In the genomic region with DNA sequence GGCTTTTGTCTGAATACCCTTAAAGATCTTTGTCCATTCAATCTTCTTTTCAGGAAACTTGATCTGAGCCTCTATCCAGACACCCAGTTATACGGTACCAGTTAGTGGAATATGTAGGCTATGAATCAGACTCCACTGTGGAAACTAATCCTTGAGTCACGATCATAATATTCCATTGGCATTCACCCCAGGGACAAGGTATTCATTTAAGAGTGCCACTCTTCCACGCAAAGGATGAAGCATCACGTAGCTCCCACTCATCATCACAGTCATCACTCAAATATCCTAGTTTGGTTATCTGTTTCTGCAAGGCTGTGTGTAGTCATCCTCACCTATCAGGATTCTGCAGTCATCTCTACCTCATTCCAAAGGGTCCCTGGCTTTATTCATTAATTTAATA, we compare ENCODE assay signal across 13 cellular contexts.
DNase-seq lines count a peak whose midpoint lies in the region; ATAC-seq and TF ChIP-seq lines count a peak whose summit lies in the region.
"Had no signal": no experiment of that assay in that cellular context is flagged by ENCODE, and none has a peak within 500 bp of the region (broad histone marks: within the 10 kb centered on the region; RNA-seq: fewer than 3 reads in every experiment).

No MANE protein-coding gene starts in this region.

- no peak for TF ChIP-seq EP300 in ovary (IDR thresholded peaks at IDR 0.05)

- H3K27me3 ChIP-seq in SJSA1 (replicated peaks) (no peaks in the 10 kb centered on the region), ovary (no peaks in the 10 kb centered on the region)
- H3K27me3 ChIP-seq: heart left ventricle had no signal

- TF ChIP-seq CTCF in ovary (IDR thresholded peaks at IDR 0.05), result no peak

- peak overlapping the region; percentile 84 for H3K27ac ChIP-seq in SJSA1
- no peak overlapping the region for H3K27ac ChIP-seq in ovary
- H3K27ac ChIP-seq: heart left ventricle had no signal

- 57 to 87% (median 71%) methylated on average over 4 of the region's 4 CpGs for WGBS in ovary, 3 donors

- TF ChIP-seq POLR2A in ovary (IDR thresholded peaks at IDR 0.05), result no peak

- intact Hi-C loops in ovary (cut with DNase I), result no loop called here

- DNase-seq in GM04503 (ENCODE audit: low read depth) (peak; percentile 98), SJSA1 (ENCODE audit: low read depth in 1 of 2, low spot score in 2 of 2) (peak; percentile 75 to 90), fibroblast of peridontal ligament (ENCODE audit: extremely low read depth) (peak; percentile 97), renal cortical epithelial cell (ENCODE audit: low read depth) (peak; percentile 97), ovary (no peak), NCI-H526 (lab: John Stamatoyannopoulos, UW) (no peak), activated T-cell treated with anti-CD3 and anti-CD28 coated beads for 4 hours (no peak)
- DNase-seq: activated CD4-positive, alpha-beta memory T cell treated with anti-CD3 and anti-CD28 coated beads for 36 hours; aorta; heart left ventricle; NCI-H1694 treated with DMSO at 0.1 percent for 48 hours; SIG-M5 had no signal

- ATAC-seq in GM18511 (IDR thresholded peaks at IDR 0.05; ENCODE audit: unreplicated experiment), result no peak
- ATAC-seq: heart left ventricle had no signal

- H3K36me3 ChIP-seq in SJSA1, result peaks cover 23% of the 10 kb centered on the region
- H3K36me3 ChIP-seq in ovary, result no peaks in the 10 kb centered on the region
- H3K36me3 ChIP-seq: heart left ventricle had no signal

- peak overlapping the region; percentile 5 for H3K4me3 ChIP-seq in SJSA1
- no peak overlapping the region for H3K4me3 ChIP-seq in ovary
- H3K4me3 ChIP-seq: heart left ventricle had no signal

- H3K4me1 ChIP-seq in SJSA1 (replicated peaks), result peaks cover 54% of the 10 kb centered on the region
- no peaks in the 10 kb centered on the region for H3K4me1 ChIP-seq in ovary (ENCODE audit: insufficient read depth)

- no peaks in the 10 kb centered on the region for H3K9me3 ChIP-seq in SJSA1 (replicated peaks)
- no peaks in the 10 kb centered on the region for H3K9me3 ChIP-seq in ovary
- H3K9me3 ChIP-seq: heart left ventricle had no signal

Comparison
In these comparisons a context has a peak if more than half of its experiments do, and no peak if none do; other contexts are left out.
1. DNase-seq: peak in GM04503 (single experiment), SJSA1 (2 of 2), fibroblast of peridontal ligament (single experiment) and renal cortical epithelial cell (single experiment); none in ovary (0 of 5), NCI-H526 (0 of 2) and activated T-cell treated with anti-CD3 and anti-CD28 coated beads for 4 hours (single experiment).